Comparison of ENCODE assay signal across 24 cellular contexts in genomic region chr9:83015897-83016296, GRCh38.
"Had no signal": no experiment of that assay in that cellular context is flagged by ENCODE, and none has a peak within 500 bp of the region (broad histone marks: within the 10 kb centered on the region; RNA-seq: fewer than 3 reads in every experiment).

No MANE protein-coding gene starts in this region.

- ATAC-seq: Right ventricle myocardium inferior, T-cell had no signal

- H3K9me3 ChIP-seq: MG63, Peyer's patch, SJSA1 had no signal

- H3K4me3 ChIP-seq: MG63, PC-9, Peyer's patch, SJSA1, SK-N-MC had no signal

- H3K4me3 Mint-ChIP-seq: T-cell had no signal

- H2AFZ ChIP-seq: PC-9 had no signal

- H3K27me3 ChIP-seq: MG63, Peyer's patch, SJSA1 had no signal

- H3K4me2 ChIP-seq: PC-9 had no signal

- H3K27ac ChIP-seq: PC-9, Peyer's patch, SJSA1, SK-N-MC had no signal

- H3K36me3 ChIP-seq: MG63, Peyer's patch, SJSA1 had no signal

- H3K27ac Mint-ChIP-seq: T-cell had no signal

- DNase-seq: KG1; MG63; MV-4-11; NCI-H1048; NCI-H1105; NCI-H1417; NCI-H1436 treated with DMSO at 0.1 percent for 48 hours; NCI-H1694; NCI-H187 treated with DMSO at 0.1 percent for 48 hours; NCI-H2029 treated with DMSO at 0.1 percent for 48 hours; NCI-H345; NCI-H446 treated with DMSO at 0.1 percent for 48 hours; NCI-H510A treated with DMSO at 0.1 percent for 48 hours; NCI-H526; NK-92 treated with Interleukin-12 subunit alpha and Interleukin-12 subunit beta, amount 100 ng/mL, for 24 hours; OCI-M1; PC-9; Peyer's patch; SHP77 treated with DMSO at 0.1 percent for 48 hours; SW 1271; T-cell had no signal
